In genomic region chr5:132386644-132387286, GRCh38 we compare ENCODE assay signal across 8 cellular contexts. TPM values are rescaled to one million over a fixed set of nuclear protein-coding genes. Genes with fewer than 3 reads are reported as not detected.
A peak's percentile ranks its signal among the peaks of the same experiment; 100 is the strongest.
DNase-seq lines count a peak whose midpoint lies in the region; ATAC-seq and TF ChIP-seq lines count a peak whose summit lies in the region.

No MANE protein-coding gene starts in this region.

- ATAC-seq in GM19452 (IDR thresholded peaks at IDR 0.05; ENCODE audit: unreplicated experiment) (peak; percentile 88), HG03565 (IDR thresholded peaks at IDR 0.05; ENCODE audit: unreplicated experiment) (peak; percentile 77)

- peaks cover 17% of the 10 kb centered on the region for H3K36me3 Mint-ChIP-seq in type B pancreatic cell

- no peaks in the 10 kb centered on the region for H3K9me3 ChIP-seq in parathyroid adenoma (ENCODE audit: control insufficient read depth, low read length)

- peaks cover 20% of the 10 kb centered on the region for H3K4me1 ChIP-seq in parathyroid adenoma

- H3K9ac ChIP-seq in parathyroid adenoma: no peak overlapping the region

- peak; percentile 71 for DNase-seq in Caki2 (ENCODE audit: low read depth)
- DNase-seq in SK-MEL-5 (ENCODE audit: low read depth, low spot score): peak; percentile 76
- DNase-seq in activated naive CD4-positive, alpha-beta T cell treated with Interleukin-2 at 50 U/mL for 16 hours: peak; percentile 78
- peak; percentile 74 for DNase-seq in globus pallidus (ENCODE audit: low spot score)
- DNase-seq in type B pancreatic cell (ENCODE audit: extremely low spot score, unreplicated experiment): peak; percentile 72

- in situ Hi-C loops in Caki2 (cut with HindIII; ENCODE audit: low pct_unique_long_range_greater_than_20kb, low sequenced_read_pairs): loop anchor here (25.0 kb wide), 1 partner anchor 101 kb away; the partner anchor contains the start of gene IRF1
- in situ Hi-C loops in SK-MEL-5 (cut with HindIII; ENCODE audit: low pct_unique_long_range_greater_than_20kb, low sequenced_read_pairs): no loop called here

- peaks cover 16% of the 10 kb centered on the region for H3K79me2 ChIP-seq in parathyroid adenoma

- H3K4me3 ChIP-seq in parathyroid adenoma (ENCODE audit: low read depth, low read length): no peak overlapping the region

- H3K9me3 Mint-ChIP-seq in type B pancreatic cell: no peaks in the 10 kb centered on the region

- H3K27me3 Mint-ChIP-seq in type B pancreatic cell: no peaks in the 10 kb centered on the region

- no peak overlapping the region for H2AFZ ChIP-seq in parathyroid adenoma

- H3K36me3 ChIP-seq in parathyroid adenoma (ENCODE audit: control insufficient read depth, insufficient read depth, low read length): no peaks in the 10 kb centered on the region

- no peaks in the 10 kb centered on the region for H3K27me3 ChIP-seq in parathyroid adenoma (ENCODE audit: control insufficient read depth, insufficient read depth, low read length)

- H3K27ac Mint-ChIP-seq in type B pancreatic cell: peak overlapping the region; percentile 97

- H3K4me3 Mint-ChIP-seq in type B pancreatic cell: peak overlapping the region; percentile 39

- no peak overlapping the region for H3K4me2 ChIP-seq in parathyroid adenoma (ENCODE audit: low read length)

- TF ChIP-seq CTCF in parathyroid adenoma (IDR thresholded peaks at IDR 0.05): peak; percentile 70
- TF ChIP-seq CTCF in type B pancreatic cell (conservative IDR thresholded peaks at IDR 0.05): peak; percentile 75

- peak overlapping the region; percentile 29 for H3K27ac ChIP-seq in parathyroid adenoma

- H3K4me1 Mint-ChIP-seq in type B pancreatic cell (ENCODE audit: unreplicated experiment): peaks cover 51% of the 10 kb centered on the region

RNA-seq across cellular contexts. Expression of gene SLC22A5, which starts 17.3 kb away (rescaled TPM):
- 19.7 and 36.8 TPM in 2 replicates for total RNA-seq in Caki2 (2014; rRNA removed; shearing (Covaris generic); ENCODE audit: low replicate concordance)
- 2.8 and 5.1 TPM in 2 replicates for total RNA-seq in SK-MEL-5 (2014; rRNA removed; shearing (Covaris generic))
- polyA plus RNA-seq in SK-MEL-5 (2015; cell fraction: cytosol; rRNA removed): 7.4 and 12.9 TPM in 2 replicates
- 15.9 and 18.7 TPM in 2 replicates for polyA plus RNA-seq in SK-MEL-5 (2015; cell fraction: nucleus; rRNA removed)
- total RNA-seq in type B pancreatic cell (ENCODE audit: low replicate concordance): 21.6 and 39.3 TPM in 2 replicates
